12 cellular contexts compared by ENCODE assay signal in the genomic region with DNA sequence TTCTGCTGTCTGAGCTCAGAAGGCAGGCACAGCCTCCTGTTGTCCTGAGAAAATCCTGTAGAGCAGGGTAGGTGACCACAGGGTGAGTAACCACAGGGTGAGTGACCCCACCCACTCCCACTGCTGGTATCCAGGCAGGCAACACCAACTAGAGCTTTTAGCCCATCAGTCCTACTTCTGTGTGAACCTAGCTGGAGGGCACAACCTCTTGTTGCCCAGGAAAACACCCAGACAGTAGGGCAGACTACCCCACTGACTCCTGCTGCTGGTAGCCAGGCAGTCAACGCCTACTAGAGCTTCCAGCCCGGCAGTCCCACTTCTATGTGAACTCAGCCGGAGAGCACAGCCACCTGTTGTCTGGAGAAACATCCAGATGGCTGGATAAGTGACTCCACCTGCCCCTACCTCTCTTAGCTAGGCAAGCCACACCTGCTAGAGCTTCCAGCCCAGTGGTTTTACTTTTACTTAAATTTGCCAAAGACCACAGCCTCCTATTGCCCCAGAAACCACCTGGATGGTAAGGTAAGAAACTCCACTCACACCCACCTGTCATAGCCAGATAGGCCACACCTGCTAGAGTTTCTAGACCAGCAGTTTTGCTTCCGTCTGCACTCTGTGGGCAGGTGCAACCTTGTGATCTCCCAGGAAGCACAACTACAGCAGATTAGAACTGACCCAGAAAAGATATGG.
DNase-seq lines count a peak whose midpoint lies in the region; ATAC-seq, FAIRE-seq and TF ChIP-seq lines count a peak whose summit lies in the region.
"Had no signal": no experiment of that assay in that cellular context is flagged by ENCODE, and none has a peak within 500 bp of the region (broad histone marks: within the 10 kb centered on the region; RNA-seq: fewer than 3 reads in every experiment).

No MANE protein-coding gene starts in this region.

- peak overlapping the region; percentile 12 to 34 (median 14) for H3K27ac Mint-ChIP-seq in CD4-positive, CD25-positive, alpha-beta regulatory T cell

- peaks cover 4% of the 10 kb centered on the region for H3K36me3 Mint-ChIP-seq in CD4-positive, CD25-positive, alpha-beta regulatory T cell

- H3K9me1 ChIP-seq in keratinocyte (ENCODE audit: control insufficient read depth, extremely low read depth, insufficient read depth, low read length): no peaks in the 10 kb centered on the region

- no peak for TF ChIP-seq CTCF in keratinocyte (optimal IDR thresholded peaks at IDR 0.05 in 1 of 3, IDR thresholded peaks at IDR 0.05 in 1 of 3, conservative IDR thresholded peaks at IDR 0.05 in 1 of 3; ENCODE audit: extremely low read depth in 1 of 3, insufficient read depth in 2 of 3, low read length in 3 of 3)

- no peaks in the 10 kb centered on the region for H3K27me3 ChIP-seq in CD4-positive, CD25-positive, alpha-beta regulatory T cell (ENCODE audit: control insufficient read depth, insufficient read depth, low read length)
- no peaks in the 10 kb centered on the region for H3K27me3 ChIP-seq in keratinocyte (ENCODE audit: control insufficient read depth, extremely low read depth, insufficient read depth, low read length)

- H3K4me1 ChIP-seq in CD4-positive, CD25-positive, alpha-beta regulatory T cell (ENCODE audit: control insufficient read depth, insufficient read depth, low read length, poor library complexity, severe bottlenecking): peaks cover 14% of the 10 kb centered on the region
- peaks cover 8% of the 10 kb centered on the region for H3K4me1 ChIP-seq in keratinocyte (ENCODE audit: control insufficient read depth, extremely low read depth, insufficient read depth, low read length)

- H3K4me3 ChIP-seq in CD4-positive, CD25-positive, alpha-beta regulatory T cell (ENCODE audit: low read depth, low read length): no peak overlapping the region
- H3K4me3 ChIP-seq in keratinocyte (ENCODE audit: control insufficient read depth in 2 of 3, extremely low read depth in 1 of 3, insufficient read depth in 2 of 3, low read depth in 1 of 3, low read length in 3 of 3): no peak overlapping the region

- no peaks in the 10 kb centered on the region for H3K9me3 ChIP-seq in CD4-positive, CD25-positive, alpha-beta regulatory T cell (ENCODE audit: control insufficient read depth in 2 of 2, low read length in 2 of 2)
- H3K9me3 ChIP-seq in keratinocyte (ENCODE audit: control insufficient read depth, low read depth, low read length): no peaks in the 10 kb centered on the region

- no peaks in the 10 kb centered on the region for H3K79me2 ChIP-seq in keratinocyte (ENCODE audit: control insufficient read depth, insufficient read depth, low read length)

- H3K4me1 Mint-ChIP-seq in CD4-positive, CD25-positive, alpha-beta regulatory T cell: peaks cover 15 to 40% (median 22%) of the 10 kb centered on the region in 4 donors

- H3K9me3 Mint-ChIP-seq in CD4-positive, CD25-positive, alpha-beta regulatory T cell: peaks cover 0 to 4% (median 0%) of the 10 kb centered on the region in 7 donors

- peak; percentile 58 to 65 for ATAC-seq in CD4-positive, CD25-positive, alpha-beta regulatory T cell (ENCODE audit: low read depth in 2 of 2)
- no peak for ATAC-seq in GM18867 (IDR thresholded peaks at IDR 0.05; ENCODE audit: unreplicated experiment)
- ATAC-seq: Panc1 had no signal

- no peak overlapping the region for H3K4me3 Mint-ChIP-seq in CD4-positive, CD25-positive, alpha-beta regulatory T cell

- peak; percentile 48 for FAIRE-seq in keratinocyte (lab: Jason Lieb, UNC)
- FAIRE-seq: islet of Langerhans had no signal

- no peaks in the 10 kb centered on the region for H3K27me3 Mint-ChIP-seq in CD4-positive, CD25-positive, alpha-beta regulatory T cell

- dilution Hi-C loops in keratinocyte (cut with MboI; ENCODE audit: extremely low pct_ligation_motif_present, low sequenced_read_pairs): no loop called here

- no peaks in the 10 kb centered on the region for H4K20me1 ChIP-seq in keratinocyte (ENCODE audit: control insufficient read depth, extremely low read depth, insufficient read depth, low read length)

- peak in 2 of 3 donors; percentile 14 to 17 for DNase-seq in CD4-positive, CD25-positive, alpha-beta regulatory T cell
- peak; percentile 79 for DNase-seq in M059J (ENCODE audit: low read depth)
- DNase-seq in RPMI7951 (ENCODE audit: low read depth): peak; percentile 29
- DNase-seq in keratinocyte (ENCODE audit: low read depth, low spot score): peak; percentile 19
- no peak for DNase-seq in GDM1 (lab: John Stamatoyannopoulos, UW)
- DNase-seq in Ammon's horn (ENCODE audit: low spot score): no peak
- no peak for DNase-seq in SK-N-DZ (ENCODE audit: low spot score)
- DNase-seq: activated CD4-positive, CD25-positive, alpha-beta regulatory T cell treated with anti-CD3 and anti-CD28 coated beads, Interleukin-2, amount 50 U/mL, for 72 hours; posterior cingulate gyrus had no signal

- H3K27ac ChIP-seq in CD4-positive, CD25-positive, alpha-beta regulatory T cell (ENCODE audit: insufficient read depth, low read length, poor library complexity, severe bottlenecking): no peak overlapping the region
- no peak overlapping the region for H3K27ac ChIP-seq in keratinocyte (ENCODE audit: control insufficient read depth, insufficient read depth, low read length)

- H3K36me3 ChIP-seq in CD4-positive, CD25-positive, alpha-beta regulatory T cell (ENCODE audit: control insufficient read depth, insufficient read depth, low read length): no peaks in the 10 kb centered on the region
- H3K36me3 ChIP-seq in keratinocyte (ENCODE audit: control insufficient read depth in 2 of 2, extremely low read depth in 1 of 2, insufficient read depth in 2 of 2, low read length in 2 of 2): no peaks in the 10 kb centered on the region

- peak overlapping the region; percentile 34 for H3K4me2 ChIP-seq in keratinocyte (ENCODE audit: control insufficient read depth, extremely low read depth, insufficient read depth, low read depth, low read length)

- H3K9ac ChIP-seq in keratinocyte (ENCODE audit: control insufficient read depth, extremely low read depth, insufficient read depth, low read length): no peak overlapping the region

- no peak overlapping the region for H2AFZ ChIP-seq in keratinocyte (ENCODE audit: control insufficient read depth, low read length)

Comparison
In these comparisons a context has a peak if more than half of its experiments do, and no peak if none do; other contexts are left out.
1. DNase-seq: peak in CD4-positive, CD25-positive, alpha-beta regulatory T cell (2 of 3), M059J (single experiment), RPMI7951 (single experiment) and keratinocyte (single experiment); none in GDM1 (single experiment), Ammon's horn (single experiment) and SK-N-DZ (single experiment).